Comparison of ENCODE assay signal across 20 cellular contexts in the genomic region with DNA sequence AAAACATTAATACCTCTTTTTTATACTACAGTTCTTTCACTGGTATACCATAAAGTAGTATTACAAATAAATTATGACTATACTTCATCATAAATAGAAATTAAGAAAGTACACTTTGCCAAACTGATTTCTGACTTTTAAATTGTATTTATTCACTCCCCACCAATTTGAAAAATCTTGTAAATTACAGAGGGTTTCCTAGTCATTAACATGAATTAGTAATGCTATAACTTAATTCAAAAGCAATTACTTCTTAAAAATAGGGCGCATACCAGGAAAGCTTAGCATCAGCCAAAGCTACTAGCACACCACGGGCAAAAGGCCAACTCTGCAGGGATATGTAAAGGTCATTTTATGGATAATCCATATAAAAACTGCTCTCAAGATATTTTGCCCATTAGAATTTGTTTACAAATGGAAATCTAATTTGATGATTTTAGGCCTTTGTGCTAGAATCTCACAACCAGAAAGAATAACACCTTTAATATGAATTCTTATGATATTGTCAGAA.
DNase-seq lines count a peak whose midpoint lies in the region; ATAC-seq lines count a peak whose summit lies in the region.
"Had no signal": no experiment of that assay in that cellular context is flagged by ENCODE, and none has a peak within 500 bp of the region (broad histone marks: within the 10 kb centered on the region; RNA-seq: fewer than 3 reads in every experiment).

No MANE protein-coding gene starts in this region.

- DNase-seq in G401 (ENCODE audit: low spot score) (peak; percentile 11), NCI-H1105 treated with DMSO at 0.1 percent for 48 hours (lab: John Stamatoyannopoulos, UW) (peak; percentile 24), cerebellar cortex (ENCODE audit: low spot score) (peak; percentile 11), smooth muscle cell of the brain vasculature (ENCODE audit: low read depth, low spot score) (peak; percentile 17), HuH-7.5 (ENCODE audit: low spot score) (no peak), D341Med (ENCODE audit: low spot score) (no peak)
- DNase-seq: ACHN; Caco-2; CD4-positive, alpha-beta T cell; DMS153; GDM1; Kasumi-1; NCI-H1417 treated with DMSO at 0.1 percent for 48 hours; NCI-H187; NCI-H2107; NCI-H2227 treated with DMSO at 0.1 percent for 48 hours; NCI-H510A; NCI-H748 treated with DMSO at 0.1 percent for 48 hours; Peyer's patch had no signal

- in situ Hi-C loops in G401 (cut with HindIII; ENCODE audit: low sequenced_read_pairs): no loop called here

- no peak for ATAC-seq in HG02870 (IDR thresholded peaks at IDR 0.05; ENCODE audit: unreplicated experiment)

Comparison
In these comparisons a context has a peak if more than half of its experiments do, and no peak if none do; other contexts are left out.
1. DNase-seq: peak in G401 (single experiment), NCI-H1105 treated with DMSO at 0.1 percent for 48 hours (single experiment), cerebellar cortex (single experiment) and smooth muscle cell of the brain vasculature (single experiment); none in HuH-7.5 (single experiment) and D341Med (single experiment).